In genomic region chr10:127463548-127463947, GRCh38 we compare ENCODE assay signal across 5 cellular contexts.
"Had no signal": no experiment of that assay in that cellular context is flagged by ENCODE, and none has a peak within 500 bp of the region (broad histone marks: within the 10 kb centered on the region; RNA-seq: fewer than 3 reads in every experiment).

No MANE protein-coding gene starts in this region.

- H3K4me3 ChIP-seq: GM23248, HAP-1 had no signal

- H3K36me3 ChIP-seq: HAP-1 had no signal

- H3K4me1 ChIP-seq: HAP-1 had no signal

- DNase-seq: GM23248, GOT3, H7, IMR-90 had no signal

- H3K27ac ChIP-seq: GM23248 had no signal

- H3K9me3 ChIP-seq: HAP-1 had no signal
